16 cellular contexts compared by ENCODE assay signal in genomic region chr1:11720523-11720922, GRCh38. TPM values are rescaled to one million over a fixed set of nuclear protein-coding genes. Genes with fewer than 3 reads are reported as not detected.
DNase-seq lines count a peak whose midpoint lies in the region; ATAC-seq and TF ChIP-seq lines count a peak whose summit lies in the region.
"Had no signal": no experiment of that assay in that cellular context is flagged by ENCODE, and none has a peak within 500 bp of the region (broad histone marks: within the 10 kb centered on the region; RNA-seq: fewer than 3 reads in every experiment).

No MANE protein-coding gene starts in this region.

- H3K27ac Mint-ChIP-seq in activated CD8-positive, alpha-beta T cell treated with anti-CD3 and anti-CD28 coated beads, Interleukin-2, amount 10 ng/mL, durations not matched to agents 7 days and 5 days: peak overlapping the region; percentile 34
- H3K27ac Mint-ChIP-seq in activated CD8-positive, alpha-beta T cell treated with anti-CD3 and anti-CD28 coated beads for 36 hours: no peak overlapping the region
- H3K27ac Mint-ChIP-seq in stimulated activated effector memory CD8-positive, alpha-beta T cell treated with anti-CD3 and anti-CD28 coated beads, Interleukin-12 subunit alpha, Interleukin-12 subunit beta, amount 100 ng/mL, for 72 hours: no peak overlapping the region
- H3K27ac Mint-ChIP-seq: H9 had no signal

- no peak overlapping the region for H2AFZ ChIP-seq in Loucy (ENCODE audit: low read length)

- peaks cover 12% of the 10 kb centered on the region for H3K36me3 Mint-ChIP-seq in activated CD8-positive, alpha-beta T cell treated with anti-CD3 and anti-CD28 coated beads, Interleukin-2, amount 10 ng/mL, durations not matched to agents 7 days and 5 days (ENCODE audit: low read depth)
- no peaks in the 10 kb centered on the region for H3K36me3 Mint-ChIP-seq in activated CD8-positive, alpha-beta T cell treated with anti-CD3 and anti-CD28 coated beads for 36 hours (ENCODE audit: low read depth)
- H3K36me3 Mint-ChIP-seq in stimulated activated effector memory CD8-positive, alpha-beta T cell treated with anti-CD3 and anti-CD28 coated beads, Interleukin-12 subunit alpha, Interleukin-12 subunit beta, amount 100 ng/mL, for 72 hours: no peaks in the 10 kb centered on the region
- H3K36me3 Mint-ChIP-seq: IgD-negative memory B cell had no signal

- no peaks in the 10 kb centered on the region for H3K9me3 ChIP-seq in Loucy (ENCODE audit: insufficient read depth, low read depth, low read length)
- H3K9me3 ChIP-seq: Caco-2 had no signal

- no peaks in the 10 kb centered on the region for H3K27me3 ChIP-seq in Loucy (ENCODE audit: insufficient read depth, low read length, poor library complexity, severe bottlenecking)

- no peaks in the 10 kb centered on the region for H3K27me3 Mint-ChIP-seq in activated CD8-positive, alpha-beta T cell treated with anti-CD3 and anti-CD28 coated beads, Interleukin-2, amount 10 ng/mL, durations not matched to agents 7 days and 5 days (ENCODE audit: low read depth)
- no peaks in the 10 kb centered on the region for H3K27me3 Mint-ChIP-seq in activated CD8-positive, alpha-beta T cell treated with anti-CD3 and anti-CD28 coated beads for 36 hours
- H3K27me3 Mint-ChIP-seq: B cell; CD4-positive, alpha-beta T cell; IgD-negative memory B cell had no signal

- no peak overlapping the region for H3K4me3 ChIP-seq in Loucy (ENCODE audit: low read length, poor library complexity, severe bottlenecking)

- CTCF ChIA-PET in activated CD8-positive, alpha-beta T cell treated with anti-CD3 and anti-CD28 coated beads, Interleukin-2, amount 10 ng/mL, durations not matched to agents 7 days and 5 days (lab: Charles Lee): interaction anchor here (0.9 to 5.0 kb wide), 12 partner anchors 11 to 683 kb away, joined by 3 to 78 read pairs (median 9); partner anchors contain the start of genes AGTRAP, DRAXIN and FBXO6
- CTCF ChIA-PET in activated CD8-positive, alpha-beta T cell treated with anti-CD3 and anti-CD28 coated beads for 36 hours (lab: Charles Lee): interaction anchor here (1.2 to 9.4 kb wide), 12 partner anchors 10 to 684 kb away, joined by 4 to 136 read pairs (median 10); partner anchors contain the start of genes AGTRAP, FBXO2, FBXO44 and FBXO6

- H3K4me1 ChIP-seq in Loucy (ENCODE audit: insufficient read depth, low read length, poor library complexity, severe bottlenecking): peaks cover 18% of the 10 kb centered on the region
- H3K4me1 ChIP-seq: Caco-2 had no signal

- H3K9me2 ChIP-seq in Loucy (replicated peaks; ENCODE audit: low read depth, low read length): no peaks in the 10 kb centered on the region

- no peak for ATAC-seq in activated CD8-positive, alpha-beta T cell treated with anti-CD3 and anti-CD28 coated beads, Interleukin-2, amount 10 ng/mL, durations not matched to agents 7 days and 5 days
- no peak for ATAC-seq in activated CD8-positive, alpha-beta T cell treated with anti-CD3 and anti-CD28 coated beads for 36 hours
- ATAC-seq in stimulated activated effector memory CD8-positive, alpha-beta T cell treated with anti-CD3 and anti-CD28 coated beads, Interleukin-12 subunit alpha, Interleukin-12 subunit beta, amount 100 ng/mL, for 72 hours: no peak
- ATAC-seq in GM19035 (IDR thresholded peaks at IDR 0.05; ENCODE audit: unreplicated experiment) (no peak), GM19324 (IDR thresholded peaks at IDR 0.05; ENCODE audit: low FRiP score, unreplicated experiment) (no peak)

- TF ChIP-seq CTCF in activated CD8-positive, alpha-beta T cell treated with anti-CD3 and anti-CD28 coated beads for 36 hours (IDR thresholded peaks at IDR 0.05): no peak
- TF ChIP-seq CTCF in Loucy (conservative IDR thresholded peaks at IDR 0.05; ENCODE audit: low read length): no peak

- H3K4me1 Mint-ChIP-seq in activated CD8-positive, alpha-beta T cell treated with anti-CD3 and anti-CD28 coated beads, Interleukin-2, amount 10 ng/mL, durations not matched to agents 7 days and 5 days (ENCODE audit: low read depth): peaks cover 40% of the 10 kb centered on the region
- peaks cover 11% of the 10 kb centered on the region for H3K4me1 Mint-ChIP-seq in activated CD8-positive, alpha-beta T cell treated with anti-CD3 and anti-CD28 coated beads for 36 hours (ENCODE audit: low read depth)
- H3K4me1 Mint-ChIP-seq in stimulated activated effector memory CD8-positive, alpha-beta T cell treated with anti-CD3 and anti-CD28 coated beads, Interleukin-12 subunit alpha, Interleukin-12 subunit beta, amount 100 ng/mL, for 72 hours: peaks cover 15% of the 10 kb centered on the region

- POLR2A ChIA-PET in activated CD8-positive, alpha-beta T cell treated with anti-CD3 and anti-CD28 coated beads, Interleukin-2, amount 10 ng/mL, durations not matched to agents 7 days and 5 days (lab: Charles Lee): interaction anchor here (1.4 to 3.5 kb wide), 4 partner anchors 11 to 188 kb away, joined by 3 to 28 read pairs (median 14); partner anchors contain the start of genes AGTRAP and FBXO6
- POLR2A ChIA-PET in activated CD8-positive, alpha-beta T cell treated with anti-CD3 and anti-CD28 coated beads for 36 hours (lab: Charles Lee): interaction anchor here (0.9 to 2.8 kb wide), 6 partner anchors 10 to 376 kb away, joined by 3 to 14 read pairs (median 8); partner anchors contain the start of gene FBXO6

- no peak for DNase-seq in activated CD8-positive, alpha-beta T cell treated with anti-CD3 and anti-CD28 coated beads, Interleukin-2, amount 10 ng/mL, durations not matched to agents 7 days and 5 days
- DNase-seq in activated CD8-positive, alpha-beta T cell treated with anti-CD3 and anti-CD28 coated beads for 36 hours: no peak
- DNase-seq in midbrain (lab: John Stamatoyannopoulos, UW): peak; percentile 13
- no peak for DNase-seq in stimulated activated effector memory CD8-positive, alpha-beta T cell treated with anti-CD3 and anti-CD28 coated beads, Interleukin-12 subunit alpha, Interleukin-12 subunit beta, amount 100 ng/mL, for 72 hours (ENCODE audit: low spot score in 2 of 2)
- no peak for DNase-seq in activated CD8-positive, alpha-beta memory T cell treated with anti-CD3 and anti-CD28 coated beads, Interleukin-2, amount 50 U/mL, for 48 hours
- DNase-seq: 8988T; Caco-2; CD4-positive, alpha-beta T cell had no signal

- no peaks in the 10 kb centered on the region for H3K9me3 Mint-ChIP-seq in activated CD8-positive, alpha-beta T cell treated with anti-CD3 and anti-CD28 coated beads, Interleukin-2, amount 10 ng/mL, durations not matched to agents 7 days and 5 days (ENCODE audit: insufficient read depth)
- H3K9me3 Mint-ChIP-seq in activated CD8-positive, alpha-beta T cell treated with anti-CD3 and anti-CD28 coated beads for 36 hours: no peaks in the 10 kb centered on the region
- H3K9me3 Mint-ChIP-seq in stimulated activated effector memory CD8-positive, alpha-beta T cell treated with anti-CD3 and anti-CD28 coated beads, Interleukin-12 subunit alpha, Interleukin-12 subunit beta, amount 100 ng/mL, for 72 hours: no peaks in the 10 kb centered on the region
- H3K9me3 Mint-ChIP-seq: CD4-positive, alpha-beta T cell; H9; IgD-negative memory B cell had no signal

- no peaks in the 10 kb centered on the region for H3K36me3 ChIP-seq in Loucy (ENCODE audit: insufficient read depth, low read length)

- no peak overlapping the region for H3K4me2 ChIP-seq in Loucy (ENCODE audit: low read depth, low read length, poor library complexity, severe bottlenecking)

- H3K79me2 ChIP-seq in Loucy (ENCODE audit: insufficient read depth, low read length): no peaks in the 10 kb centered on the region

- no peaks in the 10 kb centered on the region for H4K20me1 ChIP-seq in Loucy (ENCODE audit: insufficient read depth, low read length, poor library complexity, severe bottlenecking)

- no peak overlapping the region for H3K4me3 Mint-ChIP-seq in activated CD8-positive, alpha-beta T cell treated with anti-CD3 and anti-CD28 coated beads, Interleukin-2, amount 10 ng/mL, durations not matched to agents 7 days and 5 days
- H3K4me3 Mint-ChIP-seq in activated CD8-positive, alpha-beta T cell treated with anti-CD3 and anti-CD28 coated beads for 36 hours: no peak overlapping the region
- H3K4me3 Mint-ChIP-seq in stimulated activated effector memory CD8-positive, alpha-beta T cell treated with anti-CD3 and anti-CD28 coated beads, Interleukin-12 subunit alpha, Interleukin-12 subunit beta, amount 100 ng/mL, for 72 hours: peak overlapping the region; percentile 82
- H3K4me3 Mint-ChIP-seq: H9 had no signal

- H3F3A ChIP-seq in Loucy (ENCODE audit: low read depth): no peaks in the 10 kb centered on the region; the same call in 1 of the 2 replicates

- H3K9ac ChIP-seq in Loucy (ENCODE audit: low read depth, low read length, poor library complexity, severe bottlenecking): peak overlapping the region; percentile 76

- intact Hi-C loops in activated CD8-positive, alpha-beta T cell treated with anti-CD3 and anti-CD28 coated beads for 36 hours (cut with micrococcal nuclease): no loop called here

RNA-seq across cellular contexts. Expression of gene AGTRAP, which starts 15.4 kb away (rescaled TPM):
- total RNA-seq in activated CD8-positive, alpha-beta T cell treated with anti-CD3 and anti-CD28 coated beads, Interleukin-2, amount 10 ng/mL, durations not matched to agents 7 days and 5 days: 10 to 100 TPM; 82.5 to 84.2 TPM
- total RNA-seq in activated CD8-positive, alpha-beta T cell treated with anti-CD3 and anti-CD28 coated beads for 36 hours: 1 to 10 TPM; 8.9 to 9.4 TPM

RNA-seq across cellular contexts. Expression of gene DRAXIN, which starts 29.0 kb away (rescaled TPM):
- 1 to 10 TPM; 7.1 to 7.7 TPM for total RNA-seq in activated CD8-positive, alpha-beta T cell treated with anti-CD3 and anti-CD28 coated beads, Interleukin-2, amount 10 ng/mL, durations not matched to agents 7 days and 5 days
- total RNA-seq in activated CD8-positive, alpha-beta T cell treated with anti-CD3 and anti-CD28 coated beads for 36 hours: under 1 TPM; 0.18 to 0.20 TPM

RNA-seq across cellular contexts. Expression of gene MAD2L2, which starts 39.6 kb away (rescaled TPM):
- total RNA-seq in activated CD8-positive, alpha-beta T cell treated with anti-CD3 and anti-CD28 coated beads, Interleukin-2, amount 10 ng/mL, durations not matched to agents 7 days and 5 days: 100 to 1,000 TPM; 127 to 129 TPM
- 10 to 100 TPM; 86.5 to 90.4 TPM for total RNA-seq in activated CD8-positive, alpha-beta T cell treated with anti-CD3 and anti-CD28 coated beads for 36 hours

RNA-seq across cellular contexts. Expression of gene C1orf167, which starts 41.5 kb away (rescaled TPM):
- not detected for total RNA-seq in activated CD8-positive, alpha-beta T cell treated with anti-CD3 and anti-CD28 coated beads, Interleukin-2, amount 10 ng/mL, durations not matched to agents 7 days and 5 days
- not detected for total RNA-seq in activated CD8-positive, alpha-beta T cell treated with anti-CD3 and anti-CD28 coated beads for 36 hours
- total RNA-seq: A673; B cell; CD4-positive, alpha-beta T cell; HepG2 had no signal

RNA-seq across cellular contexts. Expression of gene FBXO6, which starts 56.5 kb away (rescaled TPM):
- total RNA-seq in activated CD8-positive, alpha-beta T cell treated with anti-CD3 and anti-CD28 coated beads, Interleukin-2, amount 10 ng/mL, durations not matched to agents 7 days and 5 days: 10 to 100 TPM; 61.6 to 62.2 TPM
- total RNA-seq in activated CD8-positive, alpha-beta T cell treated with anti-CD3 and anti-CD28 coated beads for 36 hours: 1 to 10 TPM; 6.2 to 7.9 TPM

Comparison
In these comparisons a context has a peak if more than half of its experiments do, and no peak if none do; other contexts are left out.
1. RNA of gene AGTRAP, which starts 15.4 kb away (total RNA-seq): 82.5 to 84.2 TPM in activated CD8-positive, alpha-beta T cell treated with anti-CD3 and anti-CD28 coated beads, Interleukin-2, amount 10 ng/mL, durations not matched to agents 7 days and 5 days; 8.9 to 9.4 TPM in activated CD8-positive, alpha-beta T cell treated with anti-CD3 and anti-CD28 coated beads for 36 hours; every median in the first group is over 4 times any median in the second.
2. RNA of gene DRAXIN, which starts 29.0 kb away (total RNA-seq): 7.1 to 7.7 TPM in activated CD8-positive, alpha-beta T cell treated with anti-CD3 and anti-CD28 coated beads, Interleukin-2, amount 10 ng/mL, durations not matched to agents 7 days and 5 days; 0.18 to 0.20 TPM in activated CD8-positive, alpha-beta T cell treated with anti-CD3 and anti-CD28 coated beads for 36 hours; every median in the first group is over 4 times any median in the second.